ENCODE assay signal across 18 cellular contexts in genomic region chr2:147416099-147416498, GRCh38.
DNase-seq lines count a peak whose midpoint lies in the region; ATAC-seq, FAIRE-seq and TF ChIP-seq lines count a peak whose summit lies in the region.
"Had no signal": no experiment of that assay in that cellular context is flagged by ENCODE, and none has a peak within 500 bp of the region (broad histone marks: within the 10 kb centered on the region; RNA-seq: fewer than 3 reads in every experiment).

No MANE protein-coding gene starts in this region.

- no peak for DNase-seq in activated naive CD4-positive, alpha-beta T cell treated with anti-CD3 and anti-CD28 coated beads, Interleukin-2, amount 50 U/mL, for 72 hours (ENCODE audit: low spot score in 2 of 2)
- no peak for DNase-seq in activated naive CD4-positive, alpha-beta T cell treated with anti-CD3 and anti-CD28 coated beads for 36 hours
- DNase-seq in M059J (ENCODE audit: low read depth): peak; percentile 1
- DNase-seq in epithelial cell of proximal tubule (ENCODE audit: low read depth): peak; percentile 96
- peak; percentile 23 for DNase-seq in urothelium cell line (ENCODE audit: low spot score)
- DNase-seq in SKM-1 (lab: John Stamatoyannopoulos, UW; ENCODE audit: unreplicated experiment): no peak
- no peak for DNase-seq in activated CD8-positive, alpha-beta memory T cell treated with anti-CD3 and anti-CD28 coated beads, Interleukin-2, amount 10 ng/mL, durations not matched to agents 7 days and 5 days
- DNase-seq: activated CD4-positive, alpha-beta T cell treated with anti-CD3 and anti-CD28 coated beads, Interleukin-2, amount 50 U/mL, for 1 hour; CD8-positive, alpha-beta T cell; natural killer cell; NCI-H1436 treated with DMSO at 0.1 percent for 48 hours; NCI-H510A treated with DMSO at 0.1 percent for 48 hours; posterior cingulate gyrus; spleen; stimulated activated naive CD4-positive, alpha-beta T cell had no signal

- intact Hi-C loops in activated naive CD4-positive, alpha-beta T cell treated with anti-CD3 and anti-CD28 coated beads for 36 hours (cut with micrococcal nuclease): loop anchor here (2.0 kb wide), 2 partner anchors 117 to 207 kb away; no protein-coding TSS in a partner anchor

- CTCF ChIA-PET in activated naive CD4-positive, alpha-beta T cell treated with anti-CD3 and anti-CD28 coated beads for 36 hours (lab: Charles Lee): no interaction called here
- CTCF ChIA-PET in activated CD8-positive, alpha-beta memory T cell treated with anti-CD3 and anti-CD28 coated beads, Interleukin-2, amount 10 ng/mL, durations not matched to agents 7 days and 5 days (lab: Charles Lee): no interaction called here

- peaks cover 19% of the 10 kb centered on the region for H3K4me1 Mint-ChIP-seq in activated naive CD4-positive, alpha-beta T cell treated with anti-CD3 and anti-CD28 coated beads for 36 hours (ENCODE audit: low read depth)
- H3K4me1 Mint-ChIP-seq in activated CD8-positive, alpha-beta memory T cell treated with anti-CD3 and anti-CD28 coated beads, Interleukin-2, amount 10 ng/mL, durations not matched to agents 7 days and 5 days: no peaks in the 10 kb centered on the region

- H3K27me3 Mint-ChIP-seq in activated naive CD4-positive, alpha-beta T cell treated with anti-CD3 and anti-CD28 coated beads for 36 hours (ENCODE audit: low read depth): no peaks in the 10 kb centered on the region
- H3K27me3 Mint-ChIP-seq in activated CD8-positive, alpha-beta memory T cell treated with anti-CD3 and anti-CD28 coated beads, Interleukin-2, amount 10 ng/mL, durations not matched to agents 7 days and 5 days: no peaks in the 10 kb centered on the region

- peaks cover 10 to 23% of the 10 kb centered on the region in 2 donors for H3K36me3 Mint-ChIP-seq in activated naive CD4-positive, alpha-beta T cell treated with anti-CD3 and anti-CD28 coated beads, Interleukin-2, amount 50 U/mL, for 72 hours
- H3K36me3 Mint-ChIP-seq in activated naive CD4-positive, alpha-beta T cell treated with anti-CD3 and anti-CD28 coated beads for 36 hours (ENCODE audit: low read depth): peaks cover 3% of the 10 kb centered on the region
- no peaks in the 10 kb centered on the region for H3K36me3 Mint-ChIP-seq in activated CD8-positive, alpha-beta memory T cell treated with anti-CD3 and anti-CD28 coated beads, Interleukin-2, amount 10 ng/mL, durations not matched to agents 7 days and 5 days
- H3K36me3 Mint-ChIP-seq: CD8-positive, alpha-beta T cell had no signal

- H3K4me3 ChIP-seq in epithelial cell of proximal tubule (ENCODE audit: low read depth, low read length): no peak overlapping the region
- H3K4me3 ChIP-seq: SK-N-MC, spleen had no signal

- no peak overlapping the region for H3K27ac Mint-ChIP-seq in activated naive CD4-positive, alpha-beta T cell treated with anti-CD3 and anti-CD28 coated beads, Interleukin-2, amount 50 U/mL, for 72 hours
- no peak overlapping the region for H3K27ac Mint-ChIP-seq in activated naive CD4-positive, alpha-beta T cell treated with anti-CD3 and anti-CD28 coated beads for 36 hours
- H3K27ac Mint-ChIP-seq in activated CD8-positive, alpha-beta memory T cell treated with anti-CD3 and anti-CD28 coated beads, Interleukin-2, amount 10 ng/mL, durations not matched to agents 7 days and 5 days: no peak overlapping the region
- H3K27ac Mint-ChIP-seq: CD8-positive, alpha-beta T cell; natural killer cell had no signal

- TF ChIP-seq CTCF in epithelial cell of proximal tubule (conservative IDR thresholded peaks at IDR 0.05; ENCODE audit: low read depth, low read length): no peak

- H3K9me3 Mint-ChIP-seq in activated naive CD4-positive, alpha-beta T cell treated with anti-CD3 and anti-CD28 coated beads, Interleukin-2, amount 50 U/mL, for 72 hours: peaks cover 17 to 39% of the 10 kb centered on the region in 2 donors
- H3K9me3 Mint-ChIP-seq in activated naive CD4-positive, alpha-beta T cell treated with anti-CD3 and anti-CD28 coated beads for 36 hours: peaks cover 5% of the 10 kb centered on the region
- H3K9me3 Mint-ChIP-seq in activated CD8-positive, alpha-beta memory T cell treated with anti-CD3 and anti-CD28 coated beads, Interleukin-2, amount 10 ng/mL, durations not matched to agents 7 days and 5 days (ENCODE audit: low read depth): peaks cover 3% of the 10 kb centered on the region
- H3K9me3 Mint-ChIP-seq: CD8-positive, alpha-beta T cell had no signal

- no peak overlapping the region for H3K4me3 Mint-ChIP-seq in activated naive CD4-positive, alpha-beta T cell treated with anti-CD3 and anti-CD28 coated beads for 36 hours
- H3K4me3 Mint-ChIP-seq in activated CD8-positive, alpha-beta memory T cell treated with anti-CD3 and anti-CD28 coated beads, Interleukin-2, amount 10 ng/mL, durations not matched to agents 7 days and 5 days: no peak overlapping the region
- H3K4me3 Mint-ChIP-seq: CD8-positive, alpha-beta T cell; natural killer cell had no signal

- FAIRE-seq in urothelium cell line (lab: Jason Lieb, UNC): no peak
- FAIRE-seq: colon had no signal

- ATAC-seq in activated naive CD4-positive, alpha-beta T cell treated with anti-CD3 and anti-CD28 coated beads, Interleukin-2, amount 50 U/mL, for 72 hours: peak; percentile 59 to 96
- no peak for ATAC-seq in GM21737 (IDR thresholded peaks at IDR 0.05; ENCODE audit: unreplicated experiment)
- ATAC-seq in activated CD8-positive, alpha-beta memory T cell treated with anti-CD3 and anti-CD28 coated beads, Interleukin-2, amount 10 ng/mL, durations not matched to agents 7 days and 5 days: no peak
- ATAC-seq: CD8-positive, alpha-beta T cell; natural killer cell had no signal

Comparison
In these comparisons a context has a peak if more than half of its experiments do, and no peak if none do; other contexts are left out.
1. ATAC-seq: peak in activated naive CD4-positive, alpha-beta T cell treated with anti-CD3 and anti-CD28 coated beads, Interleukin-2, amount 50 U/mL, for 72 hours (2 of 2); none in GM21737 (single experiment) and activated CD8-positive, alpha-beta memory T cell treated with anti-CD3 and anti-CD28 coated beads, Interleukin-2, amount 10 ng/mL, durations not matched to agents 7 days and 5 days (single experiment).
2. DNase-seq: peak in M059J (single experiment), epithelial cell of proximal tubule (single experiment) and urothelium cell line (single experiment); none in activated naive CD4-positive, alpha-beta T cell treated with anti-CD3 and anti-CD28 coated beads, Interleukin-2, amount 50 U/mL, for 72 hours (0 of 2), activated naive CD4-positive, alpha-beta T cell treated with anti-CD3 and anti-CD28 coated beads for 36 hours (single experiment), SKM-1 (single experiment) and activated CD8-positive, alpha-beta memory T cell treated with anti-CD3 and anti-CD28 coated beads, Interleukin-2, amount 10 ng/mL, durations not matched to agents 7 days and 5 days (single experiment).